In genomic region chr1:233614173-233614742, GRCh38 we compare ENCODE assay signal across 8 cellular contexts. TPM values are rescaled to one million over a fixed set of nuclear protein-coding genes. Genes with fewer than 3 reads are reported as not detected.
DNase-seq lines count a peak whose midpoint lies in the region; ATAC-seq and TF ChIP-seq lines count a peak whose summit lies in the region.

No MANE protein-coding gene starts in this region.

- peak; percentile 57 for DNase-seq in activated CD8-positive, alpha-beta memory T cell treated with anti-CD3 and anti-CD28 coated beads, Interleukin-2, amount 50 U/mL, for 48 hours
- DNase-seq in activated CD8-positive, alpha-beta memory T cell treated with anti-CD3 and anti-CD28 coated beads, Interleukin-2, amount 50 U/mL, for 4 hours: no peak
- DNase-seq in T-helper 17 cell (no peak), fibroblast of pulmonary artery (ENCODE audit: low read depth) (peak; percentile 43), omental fat pad (ENCODE audit: low spot score) (no peak), KG1 (lab: John Stamatoyannopoulos, UW) (no peak), Karpas-422 (no peak)

- H3K4me1 ChIP-seq in Karpas-422 (ENCODE audit: low read length): no peaks in the 10 kb centered on the region

- no peaks in the 10 kb centered on the region for H3K36me3 ChIP-seq in Karpas-422 (ENCODE audit: insufficient read depth, low read length)

- H3K27me3 Mint-ChIP-seq in T-helper 17 cell: peaks cover 69% of the 10 kb centered on the region

- no peak overlapping the region for H3K9ac ChIP-seq in Karpas-422 (ENCODE audit: low read length)

- no peak overlapping the region for H3K4me2 ChIP-seq in Karpas-422 (ENCODE audit: low read depth, low read length, poor library complexity, severe bottlenecking)

- no peaks in the 10 kb centered on the region for H3K27me3 ChIP-seq in Karpas-422 (ENCODE audit: low read length)

- H3K4me3 ChIP-seq in fibroblast of pulmonary artery (replicated peaks; ENCODE audit: low read depth, low read length) (peak overlapping the region; percentile 67), Karpas-422 (ENCODE audit: low read length) (no peak overlapping the region)

- peaks cover 6% of the 10 kb centered on the region for H3K36me3 Mint-ChIP-seq in T-helper 17 cell (ENCODE audit: low read depth)

- H4K20me1 ChIP-seq in Karpas-422 (ENCODE audit: insufficient read depth, low read depth, low read length): no peaks in the 10 kb centered on the region

- H3K4me1 Mint-ChIP-seq in T-helper 17 cell: peaks cover 2% of the 10 kb centered on the region

- no peaks in the 10 kb centered on the region for H3K9me2 ChIP-seq in Karpas-422 (replicated peaks; ENCODE audit: insufficient read depth, low read length)

- H3K9me3 ChIP-seq in T-helper 17 cell (ENCODE audit: control insufficient read depth, low read length, poor library complexity, severe bottlenecking) (no peaks in the 10 kb centered on the region), Karpas-422 (ENCODE audit: low read length) (no peaks in the 10 kb centered on the region)

- no peak overlapping the region for H3K27ac ChIP-seq in Karpas-422 (ENCODE audit: low read length)

- H3K4me3 Mint-ChIP-seq in T-helper 17 cell: peak overlapping the region; percentile 70

- ATAC-seq in HG02852 (IDR thresholded peaks at IDR 0.05; ENCODE audit: unreplicated experiment): peak; percentile 42
- ATAC-seq in T-helper 17 cell: no peak
- peak; percentile 7 for ATAC-seq in omental fat pad (ENCODE audit: low FRiP score)

- no peak overlapping the region for H2AFZ ChIP-seq in Karpas-422 (ENCODE audit: low read length)

- no peaks in the 10 kb centered on the region for H3K79me2 ChIP-seq in Karpas-422 (ENCODE audit: low read length)

- no peak overlapping the region for H3K27ac Mint-ChIP-seq in T-helper 17 cell

- no peak for TF ChIP-seq CTCF in fibroblast of pulmonary artery (IDR thresholded peaks at IDR 0.05; ENCODE audit: low read length, missing control alignments)
- TF ChIP-seq CTCF in omental fat pad (IDR thresholded peaks at IDR 0.05): no peak

RNA-seq across cellular contexts. Expression of gene KCNK1, which starts 0.4 kb away (rescaled TPM):
- under 1 TPM in 1 of 2 donors, not detected in 1; 0.73 TPM for total RNA-seq in T-helper 17 cell
- 10 to 100 TPM in 1 of 4 donors, 1 to 10 TPM in 3; 1.9 to 10.2 (median 4.8) TPM for total RNA-seq in omental fat pad
- not detected in 2 replicates for total RNA-seq in Karpas-422 (2014; rRNA removed; shearing (Covaris generic); ENCODE audit: low replicate concordance)

Comparison
In these comparisons a context has a peak if more than half of its experiments do, and no peak if none do; other contexts are left out.
1. DNase-seq: peak in activated CD8-positive, alpha-beta memory T cell treated with anti-CD3 and anti-CD28 coated beads, Interleukin-2, amount 50 U/mL, for 48 hours (single experiment) and fibroblast of pulmonary artery (single experiment); none in activated CD8-positive, alpha-beta memory T cell treated with anti-CD3 and anti-CD28 coated beads, Interleukin-2, amount 50 U/mL, for 4 hours (single experiment), T-helper 17 cell (0 of 3), omental fat pad (single experiment), KG1 (single experiment) and Karpas-422 (single experiment).